2 cellular contexts compared by ENCODE assay signal in the genomic region with DNA sequence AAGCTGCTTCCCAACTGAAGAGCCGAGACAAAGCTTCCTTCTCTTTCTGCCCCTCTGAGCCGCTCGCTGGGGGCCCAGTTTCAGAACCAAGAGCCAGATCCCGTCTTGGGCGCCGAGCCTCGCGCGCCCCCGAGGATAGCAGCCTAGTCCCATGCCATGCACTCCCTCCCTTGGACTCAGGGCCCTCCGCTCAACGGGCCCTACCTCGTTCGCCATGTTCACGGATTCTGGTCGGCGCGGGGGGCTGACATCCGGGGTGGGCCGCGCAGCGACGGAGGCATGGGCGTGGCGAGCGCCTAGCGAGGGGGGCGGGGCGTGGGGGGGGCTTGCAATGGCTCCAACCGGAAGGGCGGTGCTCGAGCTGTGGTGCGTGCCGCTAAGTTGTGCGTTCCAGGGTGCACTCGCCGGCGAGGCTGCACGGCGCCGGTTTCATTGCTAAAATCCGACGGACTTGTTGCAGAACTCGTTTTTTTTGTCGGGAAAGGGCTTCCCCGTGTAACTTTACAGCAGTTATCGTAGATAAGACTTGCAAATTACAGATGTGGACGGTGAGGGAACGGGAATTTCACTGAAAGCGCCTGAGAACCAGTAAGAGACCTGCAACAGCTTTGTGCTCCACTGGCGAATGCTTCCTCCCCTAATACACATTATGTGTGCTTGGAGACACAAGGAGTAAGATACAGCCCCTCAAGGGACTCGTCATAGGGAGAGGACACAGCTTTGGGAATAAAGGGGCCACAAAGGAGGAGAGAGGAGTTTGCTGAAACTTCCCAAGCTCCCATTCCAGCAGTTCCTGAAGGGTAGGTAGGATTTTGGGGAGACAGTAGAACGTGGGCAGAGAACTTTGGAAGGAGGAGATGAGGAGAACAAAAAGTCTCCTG.
TF ChIP-seq lines count a peak whose summit lies in the region.

A gene (minus strand): TSS at position 304 of the 881 bp plus-strand sequence. CDS start 88 bp downstream, at position 216.

TF ChIP-seq in HEK293, 187 proteins besides CTCF, POLR2A, EP300 and RAD21 (continued from another document and continues in another):
- TF ChIP-seq, protein P1, sequence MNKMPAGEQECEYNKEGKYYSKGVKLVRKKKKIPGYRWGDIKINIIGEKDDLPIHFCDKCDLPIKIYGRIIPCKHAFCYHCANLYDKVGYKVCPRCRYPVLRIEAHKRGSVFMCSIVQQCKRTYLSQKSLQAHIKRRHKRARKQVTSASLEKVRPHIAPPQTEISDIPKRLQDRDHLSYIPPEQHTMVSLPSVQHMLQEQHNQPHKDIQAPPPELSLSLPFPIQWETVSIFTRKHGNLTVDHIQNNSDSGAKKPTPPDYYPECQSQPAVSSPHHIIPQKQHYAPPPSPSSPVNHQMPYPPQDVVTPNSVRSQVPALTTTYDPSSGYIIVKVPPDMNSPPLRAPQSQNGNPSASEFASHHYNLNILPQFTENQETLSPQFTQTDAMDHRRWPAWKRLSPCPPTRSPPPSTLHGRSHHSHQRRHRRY (tag by site-specific recombination; IDR thresholded peaks at IDR 0.05), result no peak
- TF ChIP-seq, protein P2, sequence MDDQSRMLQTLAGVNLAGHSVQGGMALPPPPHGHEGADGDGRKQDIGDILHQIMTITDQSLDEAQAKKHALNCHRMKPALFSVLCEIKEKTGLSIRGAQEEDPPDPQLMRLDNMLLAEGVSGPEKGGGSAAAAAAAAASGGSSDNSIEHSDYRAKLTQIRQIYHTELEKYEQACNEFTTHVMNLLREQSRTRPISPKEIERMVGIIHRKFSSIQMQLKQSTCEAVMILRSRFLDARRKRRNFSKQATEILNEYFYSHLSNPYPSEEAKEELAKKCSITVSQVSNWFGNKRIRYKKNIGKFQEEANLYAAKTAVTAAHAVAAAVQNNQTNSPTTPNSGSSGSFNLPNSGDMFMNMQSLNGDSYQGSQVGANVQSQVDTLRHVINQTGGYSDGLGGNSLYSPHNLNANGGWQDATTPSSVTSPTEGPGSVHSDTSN (CRISPR knock-in tag; IDR thresholded peaks at IDR 0.05), result no peak
- TF ChIP-seq ZNF660 (tag by site-specific recombination; IDR thresholded peaks at IDR 0.05) (no peak), ZBTB20 (tag by site-specific recombination; IDR thresholded peaks at IDR 0.05) (0 out of 2 replicates have a peak, but pooled peaks have one; percentile 39), ZNF140 (tag by site-specific recombination; IDR thresholded peaks at IDR 0.05) (no peak), SALL2 (tag by site-specific recombination; IDR thresholded peaks at IDR 0.05; ENCODE audit: borderline replicate concordance) (no peak), ZNF529 (tag by site-specific recombination; IDR thresholded peaks at IDR 0.05; ENCODE audit: insufficient replicate concordance) (no peak), ZNF23 (tag by site-specific recombination; IDR thresholded peaks at IDR 0.05; ENCODE audit: borderline replicate concordance) (no peak), KLF1 (tag by site-specific recombination; IDR thresholded peaks at IDR 0.05) (0 out of 2 replicates have a peak, but pooled peaks have one; percentile 44), BCL11B (tag by site-specific recombination; IDR thresholded peaks at IDR 0.05; ENCODE audit: low read depth) (no peak), ZNF830 (tag by site-specific recombination; IDR thresholded peaks at IDR 0.05; ENCODE audit: low read depth) (no peak), ZNF548 (tag by site-specific recombination; IDR thresholded peaks at IDR 0.05) (no peak), ZNF426 (tag by site-specific recombination; IDR thresholded peaks at IDR 0.05) (no peak), ZNF596 (tag by site-specific recombination; IDR thresholded peaks at IDR 0.05) (no peak), HOXC10 (CRISPR knock-in tag; IDR thresholded peaks at IDR 0.05) (no peak), ZNF701 (tag by site-specific recombination; IDR thresholded peaks at IDR 0.05) (no peak), ZBTB8A (tag by site-specific recombination; IDR thresholded peaks at IDR 0.05) (no peak; the same call in 1 of the 2 replicates)
- TF ChIP-seq, protein P3, sequence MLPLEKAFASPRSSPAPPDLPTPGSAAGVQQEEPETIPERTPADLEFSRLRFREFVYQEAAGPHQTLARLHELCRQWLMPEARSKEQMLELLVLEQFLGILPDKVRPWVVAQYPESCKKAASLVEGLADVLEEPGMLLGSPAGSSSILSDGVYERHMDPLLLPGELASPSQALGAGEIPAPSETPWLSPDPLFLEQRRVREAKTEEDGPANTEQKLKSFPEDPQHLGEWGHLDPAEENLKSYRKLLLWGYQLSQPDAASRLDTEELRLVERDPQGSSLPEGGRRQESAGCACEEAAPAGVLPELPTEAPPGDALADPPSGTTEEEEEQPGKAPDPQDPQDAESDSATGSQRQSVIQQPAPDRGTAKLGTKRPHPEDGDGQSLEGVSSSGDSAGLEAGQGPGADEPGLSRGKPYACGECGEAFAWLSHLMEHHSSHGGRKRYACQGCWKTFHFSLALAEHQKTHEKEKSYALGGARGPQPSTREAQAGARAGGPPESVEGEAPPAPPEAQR (tag by site-specific recombination; IDR thresholded peaks at IDR 0.05), result no peak
- TF ChIP-seq, protein P4, sequence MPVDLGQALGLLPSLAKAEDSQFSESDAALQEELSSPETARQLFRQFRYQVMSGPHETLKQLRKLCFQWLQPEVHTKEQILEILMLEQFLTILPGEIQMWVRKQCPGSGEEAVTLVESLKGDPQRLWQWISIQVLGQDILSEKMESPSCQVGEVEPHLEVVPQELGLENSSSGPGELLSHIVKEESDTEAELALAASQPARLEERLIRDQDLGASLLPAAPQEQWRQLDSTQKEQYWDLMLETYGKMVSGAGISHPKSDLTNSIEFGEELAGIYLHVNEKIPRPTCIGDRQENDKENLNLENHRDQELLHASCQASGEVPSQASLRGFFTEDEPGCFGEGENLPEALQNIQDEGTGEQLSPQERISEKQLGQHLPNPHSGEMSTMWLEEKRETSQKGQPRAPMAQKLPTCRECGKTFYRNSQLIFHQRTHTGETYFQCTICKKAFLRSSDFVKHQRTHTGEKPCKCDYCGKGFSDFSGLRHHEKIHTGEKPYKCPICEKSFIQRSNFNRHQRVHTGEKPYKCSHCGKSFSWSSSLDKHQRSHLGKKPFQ (tag by site-specific recombination; IDR thresholded peaks at IDR 0.05), result no peak
- TF ChIP-seq, protein P5, sequence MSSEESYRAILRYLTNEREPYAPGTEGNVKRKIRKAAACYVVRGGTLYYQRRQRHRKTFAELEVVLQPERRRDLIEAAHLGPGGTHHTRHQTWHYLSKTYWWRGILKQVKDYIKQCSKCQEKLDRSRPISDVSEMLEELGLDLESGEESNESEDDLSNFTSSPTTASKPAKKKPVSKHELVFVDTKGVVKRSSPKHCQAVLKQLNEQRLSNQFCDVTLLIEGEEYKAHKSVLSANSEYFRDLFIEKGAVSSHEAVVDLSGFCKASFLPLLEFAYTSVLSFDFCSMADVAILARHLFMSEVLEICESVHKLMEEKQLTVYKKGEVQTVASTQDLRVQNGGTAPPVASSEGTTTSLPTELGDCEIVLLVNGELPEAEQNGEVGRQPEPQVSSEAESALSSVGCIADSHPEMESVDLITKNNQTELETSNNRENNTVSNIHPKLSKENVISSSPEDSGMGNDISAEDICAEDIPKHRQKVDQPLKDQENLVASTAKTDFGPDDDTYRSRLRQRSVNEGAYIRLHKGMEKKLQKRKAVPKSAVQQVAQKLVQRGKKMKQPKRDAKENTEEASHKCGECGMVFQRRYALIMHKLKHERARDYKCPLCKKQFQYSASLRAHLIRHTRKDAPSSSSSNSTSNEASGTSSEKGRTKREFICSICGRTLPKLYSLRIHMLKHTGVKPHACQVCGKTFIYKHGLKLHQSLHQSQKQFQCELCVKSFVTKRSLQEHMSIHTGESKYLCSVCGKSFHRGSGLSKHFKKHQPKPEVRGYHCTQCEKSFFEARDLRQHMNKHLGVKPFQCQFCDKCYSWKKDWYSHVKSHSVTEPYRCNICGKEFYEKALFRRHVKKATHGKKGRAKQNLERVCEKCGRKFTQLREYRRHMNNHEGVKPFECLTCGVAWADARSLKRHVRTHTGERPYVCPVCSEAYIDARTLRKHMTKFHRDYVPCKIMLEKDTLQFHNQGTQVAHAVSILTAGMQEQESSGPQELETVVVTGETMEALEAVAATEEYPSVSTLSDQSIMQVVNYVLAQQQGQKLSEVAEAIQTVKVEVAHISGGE (tag by site-specific recombination; conservative IDR thresholded peaks at IDR 0.05; ENCODE audit: low read depth), result peak; percentile 92

TF ChIP-seq in SK-N-SH, 30 proteins besides CTCF, POLR2A, EP300 and RAD21 (continued from another document and continues in another):
- TF ChIP-seq, protein P6, sequence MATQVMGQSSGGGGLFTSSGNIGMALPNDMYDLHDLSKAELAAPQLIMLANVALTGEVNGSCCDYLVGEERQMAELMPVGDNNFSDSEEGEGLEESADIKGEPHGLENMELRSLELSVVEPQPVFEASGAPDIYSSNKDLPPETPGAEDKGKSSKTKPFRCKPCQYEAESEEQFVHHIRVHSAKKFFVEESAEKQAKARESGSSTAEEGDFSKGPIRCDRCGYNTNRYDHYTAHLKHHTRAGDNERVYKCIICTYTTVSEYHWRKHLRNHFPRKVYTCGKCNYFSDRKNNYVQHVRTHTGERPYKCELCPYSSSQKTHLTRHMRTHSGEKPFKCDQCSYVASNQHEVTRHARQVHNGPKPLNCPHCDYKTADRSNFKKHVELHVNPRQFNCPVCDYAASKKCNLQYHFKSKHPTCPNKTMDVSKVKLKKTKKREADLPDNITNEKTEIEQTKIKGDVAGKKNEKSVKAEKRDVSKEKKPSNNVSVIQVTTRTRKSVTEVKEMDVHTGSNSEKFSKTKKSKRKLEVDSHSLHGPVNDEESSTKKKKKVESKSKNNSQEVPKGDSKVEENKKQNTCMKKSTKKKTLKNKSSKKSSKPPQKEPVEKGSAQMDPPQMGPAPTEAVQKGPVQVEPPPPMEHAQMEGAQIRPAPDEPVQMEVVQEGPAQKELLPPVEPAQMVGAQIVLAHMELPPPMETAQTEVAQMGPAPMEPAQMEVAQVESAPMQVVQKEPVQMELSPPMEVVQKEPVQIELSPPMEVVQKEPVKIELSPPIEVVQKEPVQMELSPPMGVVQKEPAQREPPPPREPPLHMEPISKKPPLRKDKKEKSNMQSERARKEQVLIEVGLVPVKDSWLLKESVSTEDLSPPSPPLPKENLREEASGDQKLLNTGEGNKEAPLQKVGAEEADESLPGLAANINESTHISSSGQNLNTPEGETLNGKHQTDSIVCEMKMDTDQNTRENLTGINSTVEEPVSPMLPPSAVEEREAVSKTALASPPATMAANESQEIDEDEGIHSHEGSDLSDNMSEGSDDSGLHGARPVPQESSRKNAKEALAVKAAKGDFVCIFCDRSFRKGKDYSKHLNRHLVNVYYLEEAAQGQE (IDR thresholded peaks at IDR 0.05; ENCODE audit: low read depth, low read length), result 0 out of 2 replicates have a peak, but pooled peaks have one; percentile 7
- TF ChIP-seq RXRA (IDR thresholded peaks at IDR 0.05; ENCODE audit: borderline replicate concordance, low read depth), result no peak
- no peak; the same call in 1 of the 2 replicates for TF ChIP-seq NFIC (IDR thresholded peaks at IDR 0.05; ENCODE audit: borderline replicate concordance)
- TF ChIP-seq EZH2phosphoT487 (IDR thresholded peaks at IDR 0.05; ENCODE audit: borderline replicate concordance, low read depth), result no peak
- no peak for TF ChIP-seq TEAD4 (IDR thresholded peaks at IDR 0.05; ENCODE audit: borderline replicate concordance, insufficient read depth)
- TF ChIP-seq TCF12 (IDR thresholded peaks at IDR 0.05), result no peak
- TF ChIP-seq ELF1 (IDR thresholded peaks at IDR 0.05), result peak; percentile 36; the same call in 1 of the 2 replicates
- no peak for TF ChIP-seq RFX5 (IDR thresholded peaks at IDR 0.05; ENCODE audit: low read length)
- TF ChIP-seq YY1 (IDR thresholded peaks at IDR 0.05; ENCODE audit: low read depth), result peak; percentile 90
- TF ChIP-seq CHD2 (IDR thresholded peaks at IDR 0.05; ENCODE audit: low read length, partially characterized antibody), result no peak
- TF ChIP-seq MEF2A (IDR thresholded peaks at IDR 0.05; ENCODE audit: borderline replicate concordance, low read depth), result no peak
- TF ChIP-seq FOXM1 (IDR thresholded peaks at IDR 0.05; ENCODE audit: low read depth), result no peak
- TF ChIP-seq, protein P7, sequence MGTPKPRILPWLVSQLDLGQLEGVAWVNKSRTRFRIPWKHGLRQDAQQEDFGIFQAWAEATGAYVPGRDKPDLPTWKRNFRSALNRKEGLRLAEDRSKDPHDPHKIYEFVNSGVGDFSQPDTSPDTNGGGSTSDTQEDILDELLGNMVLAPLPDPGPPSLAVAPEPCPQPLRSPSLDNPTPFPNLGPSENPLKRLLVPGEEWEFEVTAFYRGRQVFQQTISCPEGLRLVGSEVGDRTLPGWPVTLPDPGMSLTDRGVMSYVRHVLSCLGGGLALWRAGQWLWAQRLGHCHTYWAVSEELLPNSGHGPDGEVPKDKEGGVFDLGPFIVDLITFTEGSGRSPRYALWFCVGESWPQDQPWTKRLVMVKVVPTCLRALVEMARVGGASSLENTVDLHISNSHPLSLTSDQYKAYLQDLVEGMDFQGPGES (IDR thresholded peaks at IDR 0.05; ENCODE audit: low read depth, low read length), result no peak
- TF ChIP-seq, protein P8, sequence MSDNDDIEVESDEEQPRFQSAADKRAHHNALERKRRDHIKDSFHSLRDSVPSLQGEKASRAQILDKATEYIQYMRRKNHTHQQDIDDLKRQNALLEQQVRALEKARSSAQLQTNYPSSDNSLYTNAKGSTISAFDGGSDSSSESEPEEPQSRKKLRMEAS (IDR thresholded peaks at IDR 0.05; ENCODE audit: low read depth), result peak; percentile 92
- TF ChIP-seq, protein P9, sequence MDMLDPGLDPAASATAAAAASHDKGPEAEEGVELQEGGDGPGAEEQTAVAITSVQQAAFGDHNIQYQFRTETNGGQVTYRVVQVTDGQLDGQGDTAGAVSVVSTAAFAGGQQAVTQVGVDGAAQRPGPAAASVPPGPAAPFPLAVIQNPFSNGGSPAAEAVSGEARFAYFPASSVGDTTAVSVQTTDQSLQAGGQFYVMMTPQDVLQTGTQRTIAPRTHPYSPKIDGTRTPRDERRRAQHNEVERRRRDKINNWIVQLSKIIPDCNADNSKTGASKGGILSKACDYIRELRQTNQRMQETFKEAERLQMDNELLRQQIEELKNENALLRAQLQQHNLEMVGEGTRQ (IDR thresholded peaks at IDR 0.05; ENCODE audit: borderline replicate concordance, low read depth, low read length), result no peak
- TF ChIP-seq, protein P10, sequence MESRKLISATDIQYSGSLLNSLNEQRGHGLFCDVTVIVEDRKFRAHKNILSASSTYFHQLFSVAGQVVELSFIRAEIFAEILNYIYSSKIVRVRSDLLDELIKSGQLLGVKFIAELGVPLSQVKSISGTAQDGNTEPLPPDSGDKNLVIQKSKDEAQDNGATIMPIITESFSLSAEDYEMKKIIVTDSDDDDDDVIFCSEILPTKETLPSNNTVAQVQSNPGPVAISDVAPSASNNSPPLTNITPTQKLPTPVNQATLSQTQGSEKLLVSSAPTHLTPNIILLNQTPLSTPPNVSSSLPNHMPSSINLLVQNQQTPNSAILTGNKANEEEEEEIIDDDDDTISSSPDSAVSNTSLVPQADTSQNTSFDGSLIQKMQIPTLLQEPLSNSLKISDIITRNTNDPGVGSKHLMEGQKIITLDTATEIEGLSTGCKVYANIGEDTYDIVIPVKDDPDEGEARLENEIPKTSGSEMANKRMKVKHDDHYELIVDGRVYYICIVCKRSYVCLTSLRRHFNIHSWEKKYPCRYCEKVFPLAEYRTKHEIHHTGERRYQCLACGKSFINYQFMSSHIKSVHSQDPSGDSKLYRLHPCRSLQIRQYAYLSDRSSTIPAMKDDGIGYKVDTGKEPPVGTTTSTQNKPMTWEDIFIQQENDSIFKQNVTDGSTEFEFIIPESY (IDR thresholded peaks at IDR 0.05; ENCODE audit: borderline replicate concordance, low read depth), result no peak
- TF ChIP-seq, protein P11, sequence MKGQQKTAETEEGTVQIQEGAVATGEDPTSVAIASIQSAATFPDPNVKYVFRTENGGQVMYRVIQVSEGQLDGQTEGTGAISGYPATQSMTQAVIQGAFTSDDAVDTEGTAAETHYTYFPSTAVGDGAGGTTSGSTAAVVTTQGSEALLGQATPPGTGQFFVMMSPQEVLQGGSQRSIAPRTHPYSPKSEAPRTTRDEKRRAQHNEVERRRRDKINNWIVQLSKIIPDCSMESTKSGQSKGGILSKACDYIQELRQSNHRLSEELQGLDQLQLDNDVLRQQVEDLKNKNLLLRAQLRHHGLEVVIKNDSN (IDR thresholded peaks at IDR 0.05; ENCODE audit: borderline replicate concordance, low read depth), result no peak
- TF ChIP-seq FOSL2 (IDR thresholded peaks at IDR 0.05; ENCODE audit: borderline replicate concordance, low read depth), result no peak
- TF ChIP-seq TAF1 (IDR thresholded peaks at IDR 0.05; ENCODE audit: borderline replicate concordance, low read depth, low read length), result peak; percentile 92
- peak; percentile 66 for TF ChIP-seq GABPA (IDR thresholded peaks at IDR 0.05; ENCODE audit: low read depth)
